ENCODE assay signal across 1 cellular context in the genomic region with DNA sequence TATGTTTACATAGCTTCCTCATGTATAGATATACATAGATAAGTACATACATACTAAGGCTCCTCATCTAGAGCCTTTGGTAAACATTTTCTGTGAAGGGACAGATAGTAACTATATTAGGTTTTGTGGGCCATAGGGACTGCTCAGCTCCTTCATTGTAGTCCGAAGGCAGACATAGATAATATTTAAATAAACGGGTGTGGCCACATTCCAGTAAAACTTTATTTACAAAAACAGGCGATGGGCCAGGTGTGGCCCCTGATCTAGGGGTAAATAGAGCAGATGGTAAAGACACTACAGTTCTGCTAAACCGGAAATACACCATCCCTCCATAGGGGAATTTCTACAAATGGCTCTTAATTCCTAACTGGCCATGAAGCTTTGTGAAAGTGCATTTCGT.
TF ChIP-seq lines count a peak whose summit lies in the region.

No MANE protein-coding gene starts in this region.

TF ChIP-seq in A549, 52 proteins besides CTCF, POLR2A, EP300 and RAD21 (continued from another document):
- TF ChIP-seq, protein P1, sequence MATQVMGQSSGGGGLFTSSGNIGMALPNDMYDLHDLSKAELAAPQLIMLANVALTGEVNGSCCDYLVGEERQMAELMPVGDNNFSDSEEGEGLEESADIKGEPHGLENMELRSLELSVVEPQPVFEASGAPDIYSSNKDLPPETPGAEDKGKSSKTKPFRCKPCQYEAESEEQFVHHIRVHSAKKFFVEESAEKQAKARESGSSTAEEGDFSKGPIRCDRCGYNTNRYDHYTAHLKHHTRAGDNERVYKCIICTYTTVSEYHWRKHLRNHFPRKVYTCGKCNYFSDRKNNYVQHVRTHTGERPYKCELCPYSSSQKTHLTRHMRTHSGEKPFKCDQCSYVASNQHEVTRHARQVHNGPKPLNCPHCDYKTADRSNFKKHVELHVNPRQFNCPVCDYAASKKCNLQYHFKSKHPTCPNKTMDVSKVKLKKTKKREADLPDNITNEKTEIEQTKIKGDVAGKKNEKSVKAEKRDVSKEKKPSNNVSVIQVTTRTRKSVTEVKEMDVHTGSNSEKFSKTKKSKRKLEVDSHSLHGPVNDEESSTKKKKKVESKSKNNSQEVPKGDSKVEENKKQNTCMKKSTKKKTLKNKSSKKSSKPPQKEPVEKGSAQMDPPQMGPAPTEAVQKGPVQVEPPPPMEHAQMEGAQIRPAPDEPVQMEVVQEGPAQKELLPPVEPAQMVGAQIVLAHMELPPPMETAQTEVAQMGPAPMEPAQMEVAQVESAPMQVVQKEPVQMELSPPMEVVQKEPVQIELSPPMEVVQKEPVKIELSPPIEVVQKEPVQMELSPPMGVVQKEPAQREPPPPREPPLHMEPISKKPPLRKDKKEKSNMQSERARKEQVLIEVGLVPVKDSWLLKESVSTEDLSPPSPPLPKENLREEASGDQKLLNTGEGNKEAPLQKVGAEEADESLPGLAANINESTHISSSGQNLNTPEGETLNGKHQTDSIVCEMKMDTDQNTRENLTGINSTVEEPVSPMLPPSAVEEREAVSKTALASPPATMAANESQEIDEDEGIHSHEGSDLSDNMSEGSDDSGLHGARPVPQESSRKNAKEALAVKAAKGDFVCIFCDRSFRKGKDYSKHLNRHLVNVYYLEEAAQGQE (IDR thresholded peaks at IDR 0.05) = no peak
- no peak for TF ChIP-seq CBX2 (IDR thresholded peaks at IDR 0.05; ENCODE audit: borderline replicate concordance, low read depth)
- TF ChIP-seq RARB (CRISPR knock-in tag; IDR thresholded peaks at IDR 0.05) = no peak
- no peak for TF ChIP-seq MAZ (IDR thresholded peaks at IDR 0.05; ENCODE audit: borderline replicate concordance, low read depth, low read length)
- TF ChIP-seq HOXB13 (CRISPR knock-in tag; IDR thresholded peaks at IDR 0.05; ENCODE audit: low read depth) = no peak
- TF ChIP-seq CBX8 (IDR thresholded peaks at IDR 0.05) = no peak
- no peak for TF ChIP-seq JUN (IDR thresholded peaks at IDR 0.05)
- TF ChIP-seq, protein P2, sequence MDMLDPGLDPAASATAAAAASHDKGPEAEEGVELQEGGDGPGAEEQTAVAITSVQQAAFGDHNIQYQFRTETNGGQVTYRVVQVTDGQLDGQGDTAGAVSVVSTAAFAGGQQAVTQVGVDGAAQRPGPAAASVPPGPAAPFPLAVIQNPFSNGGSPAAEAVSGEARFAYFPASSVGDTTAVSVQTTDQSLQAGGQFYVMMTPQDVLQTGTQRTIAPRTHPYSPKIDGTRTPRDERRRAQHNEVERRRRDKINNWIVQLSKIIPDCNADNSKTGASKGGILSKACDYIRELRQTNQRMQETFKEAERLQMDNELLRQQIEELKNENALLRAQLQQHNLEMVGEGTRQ (IDR thresholded peaks at IDR 0.05) = no peak
- TF ChIP-seq, protein P3, sequence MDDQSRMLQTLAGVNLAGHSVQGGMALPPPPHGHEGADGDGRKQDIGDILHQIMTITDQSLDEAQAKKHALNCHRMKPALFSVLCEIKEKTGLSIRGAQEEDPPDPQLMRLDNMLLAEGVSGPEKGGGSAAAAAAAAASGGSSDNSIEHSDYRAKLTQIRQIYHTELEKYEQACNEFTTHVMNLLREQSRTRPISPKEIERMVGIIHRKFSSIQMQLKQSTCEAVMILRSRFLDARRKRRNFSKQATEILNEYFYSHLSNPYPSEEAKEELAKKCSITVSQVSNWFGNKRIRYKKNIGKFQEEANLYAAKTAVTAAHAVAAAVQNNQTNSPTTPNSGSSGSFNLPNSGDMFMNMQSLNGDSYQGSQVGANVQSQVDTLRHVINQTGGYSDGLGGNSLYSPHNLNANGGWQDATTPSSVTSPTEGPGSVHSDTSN (IDR thresholded peaks at IDR 0.05) = no peak
- TF ChIP-seq, protein P4, sequence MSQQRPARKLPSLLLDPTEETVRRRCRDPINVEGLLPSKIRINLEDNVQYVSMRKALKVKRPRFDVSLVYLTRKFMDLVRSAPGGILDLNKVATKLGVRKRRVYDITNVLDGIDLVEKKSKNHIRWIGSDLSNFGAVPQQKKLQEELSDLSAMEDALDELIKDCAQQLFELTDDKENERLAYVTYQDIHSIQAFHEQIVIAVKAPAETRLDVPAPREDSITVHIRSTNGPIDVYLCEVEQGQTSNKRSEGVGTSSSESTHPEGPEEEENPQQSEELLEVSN (IDR thresholded peaks at IDR 0.05; ENCODE audit: borderline replicate concordance, low read depth) = no peak
- TF ChIP-seq TP53 (CRISPR knock-in tag; IDR thresholded peaks at IDR 0.05) = no peak
- TF ChIP-seq RNF2 (IDR thresholded peaks at IDR 0.05; ENCODE audit: borderline replicate concordance, low read depth) = no peak
- no peak for TF ChIP-seq TFCP2L1 (CRISPR knock-in tag; IDR thresholded peaks at IDR 0.05)
- TF ChIP-seq, protein P5, sequence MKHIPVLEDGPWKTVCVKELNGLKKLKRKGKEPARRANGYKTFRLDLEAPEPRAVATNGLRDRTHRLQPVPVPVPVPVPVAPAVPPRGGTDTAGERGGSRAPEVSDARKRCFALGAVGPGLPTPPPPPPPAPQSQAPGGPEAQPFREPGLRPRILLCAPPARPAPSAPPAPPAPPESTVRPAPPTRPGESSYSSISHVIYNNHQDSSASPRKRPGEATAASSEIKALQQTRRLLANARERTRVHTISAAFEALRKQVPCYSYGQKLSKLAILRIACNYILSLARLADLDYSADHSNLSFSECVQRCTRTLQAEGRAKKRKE (CRISPR knock-in tag; IDR thresholded peaks at IDR 0.05; ENCODE audit: low read depth) = no peak
- no peak for TF ChIP-seq RFX5 (IDR thresholded peaks at IDR 0.05)
- TF ChIP-seq, protein P6, sequence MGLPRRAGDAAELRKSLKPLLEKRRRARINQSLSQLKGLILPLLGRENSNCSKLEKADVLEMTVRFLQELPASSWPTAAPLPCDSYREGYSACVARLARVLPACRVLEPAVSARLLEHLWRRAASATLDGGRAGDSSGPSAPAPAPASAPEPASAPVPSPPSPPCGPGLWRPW (IDR thresholded peaks at IDR 0.05) = no peak
- no peak for TF ChIP-seq BHLHE40 (IDR thresholded peaks at IDR 0.05; ENCODE audit: low read depth, low read length)
- TF ChIP-seq, protein P7, sequence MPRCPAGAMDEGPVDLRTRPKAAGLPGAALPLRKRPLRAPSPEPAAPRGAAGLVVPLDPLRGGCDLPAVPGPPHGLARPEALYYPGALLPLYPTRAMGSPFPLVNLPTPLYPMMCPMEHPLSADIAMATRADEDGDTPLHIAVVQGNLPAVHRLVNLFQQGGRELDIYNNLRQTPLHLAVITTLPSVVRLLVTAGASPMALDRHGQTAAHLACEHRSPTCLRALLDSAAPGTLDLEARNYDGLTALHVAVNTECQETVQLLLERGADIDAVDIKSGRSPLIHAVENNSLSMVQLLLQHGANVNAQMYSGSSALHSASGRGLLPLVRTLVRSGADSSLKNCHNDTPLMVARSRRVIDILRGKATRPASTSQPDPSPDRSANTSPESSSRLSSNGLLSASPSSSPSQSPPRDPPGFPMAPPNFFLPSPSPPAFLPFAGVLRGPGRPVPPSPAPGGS (IDR thresholded peaks at IDR 0.05) = no peak
- TF ChIP-seq NFE2L2 (conservative IDR thresholded peaks at IDR 0.05; ENCODE audit: low read length) = no peak
